Comparison of ENCODE assay signal across 8 cellular contexts in genomic region chr19:49151339-49152217, GRCh38. TPM values are rescaled to one million over a fixed set of nuclear protein-coding genes. Genes with fewer than 3 reads are reported as not detected.
DNase-seq lines count a peak whose midpoint lies in the region; ATAC-seq and TF ChIP-seq lines count a peak whose summit lies in the region.

No MANE protein-coding gene starts in this region.

- peaks cover 17% of the 10 kb centered on the region for H3F3A ChIP-seq in GM23338 (replicated peaks; ENCODE audit: low read depth)

- H3K27ac Mint-ChIP-seq in GM23338, result peak overlapping the region; percentile 78; the same call in 1 of the 2 replicates
- no peak overlapping the region for H3K27ac Mint-ChIP-seq in activated naive CD8-positive, alpha-beta T cell

- H2AFZ ChIP-seq in GM23338, result no peak overlapping the region

- H3K4me1 ChIP-seq in GM23338 (ENCODE audit: insufficient read depth) (peaks cover 26% of the 10 kb centered on the region), sigmoid colon (peaks cover 0 to 36% (median 32%) of the 10 kb centered on the region in 4 donors)

- H3K4me3 Mint-ChIP-seq in GM23338, result peak overlapping the region; percentile 96
- peak overlapping the region; percentile 62 for H3K4me3 Mint-ChIP-seq in activated naive CD8-positive, alpha-beta T cell

- H3K27ac ChIP-seq in GM23338 (ENCODE audit: low read depth) (no peak overlapping the region), sigmoid colon (peak overlapping the region; percentile 76 to 85 (median 79))

- intact Hi-C loops in sigmoid colon (cut with DNase I), result no loop called here

- H3K4me1 Mint-ChIP-seq in GM23338, result peaks cover 45% of the 10 kb centered on the region
- H3K4me1 Mint-ChIP-seq in activated naive CD8-positive, alpha-beta T cell (ENCODE audit: low read depth), result peaks cover 22% of the 10 kb centered on the region

- peaks cover 8% of the 10 kb centered on the region; the same call in 2 of the 3 replicates for H3K36me3 Mint-ChIP-seq in GM23338 (ENCODE audit: low read depth)
- H3K36me3 Mint-ChIP-seq in activated naive CD8-positive, alpha-beta T cell, result no peaks in the 10 kb centered on the region

- peaks cover 7% of the 10 kb centered on the region; the same call in 1 of the 2 replicates for H3K27me3 ChIP-seq in GM23338 (ENCODE audit: insufficient read depth)
- H3K27me3 ChIP-seq in sigmoid colon, result peaks cover 0 to 2% (median 0%) of the 10 kb centered on the region in 3 donors

- H3K9me3 Mint-ChIP-seq in GM23338, result peaks cover 12% of the 10 kb centered on the region
- H3K9me3 Mint-ChIP-seq in activated naive CD8-positive, alpha-beta T cell (ENCODE audit: low read depth), result no peaks in the 10 kb centered on the region

- H3K79me2 ChIP-seq in GM23338 (replicated peaks; ENCODE audit: insufficient read depth), result no peaks in the 10 kb centered on the region

- ATAC-seq in GM23338, result peak; percentile 57

- H3K9me3 ChIP-seq in sigmoid colon, result no peaks in the 10 kb centered on the region

- peaks cover 25% of the 10 kb centered on the region for H3K27me3 Mint-ChIP-seq in GM23338 (ENCODE audit: insufficient read depth, low read depth, poor library complexity)
- peaks cover 38% of the 10 kb centered on the region for H3K27me3 Mint-ChIP-seq in activated naive CD8-positive, alpha-beta T cell

- H3K4me2 ChIP-seq in GM23338, result peak overlapping the region; percentile 99

- CTCF ChIA-PET in GM10248 (lab: Yijun Ruan, JAX), result interaction anchor here (0.7 to 1.4 kb wide), 4 partner anchors 38 to 57 kb away, joined by 3 to 5 read pairs (median 4); partner anchors contain the start of gene LIN7B

- H3K36me3 ChIP-seq in GM23338 (ENCODE audit: insufficient read depth) (no peaks in the 10 kb centered on the region), sigmoid colon (no peaks in the 10 kb centered on the region)

- H3K4me3 ChIP-seq in GM23338 (peak overlapping the region; percentile 96), sigmoid colon (no peak overlapping the region)

- WGBS in sigmoid colon, 2 donors, result 3 to 10% methylated on average over 42 of the region's 42 CpGs

- POLR2A ChIA-PET in GM10248 (lab: Yijun Ruan, JAX), result no interaction called here

- TF ChIP-seq CTCF in GM23338 (conservative IDR thresholded peaks at IDR 0.05; ENCODE audit: low read depth in 2 of 2), result no peak
- no peak for TF ChIP-seq CTCF in sigmoid colon (IDR thresholded peaks at IDR 0.05)
- no peak for TF ChIP-seq CTCF in GM10248 (IDR thresholded peaks at IDR 0.05; ENCODE audit: control extremely low read depth, extremely low read depth, low read depth, missing control alignments)
- no peak for TF ChIP-seq CTCF in GM10266 (IDR thresholded peaks at IDR 0.05; ENCODE audit: control insufficient read depth, insufficient read depth, low read depth, missing control alignments)

- no peak for TF ChIP-seq EP300 in sigmoid colon (IDR thresholded peaks at IDR 0.05)

- peak; percentile 65 for DNase-seq in AG08396 (ENCODE audit: low spot score)
- peak; percentile 100 for DNase-seq in GM23338 (ENCODE audit: low spot score)
- DNase-seq in NCI-H774 (lab: John Stamatoyannopoulos, UW), result peak; percentile 81
- peak; percentile 63 for DNase-seq in hepatic stellate cell (ENCODE audit: low spot score)
- peak; percentile 78 for DNase-seq in sigmoid colon
- DNase-seq in GM10248 (ENCODE audit: extremely low spot score), result no peak
- DNase-seq in GM10266 (ENCODE audit: extremely low spot score), result no peak

- H3K9me2 ChIP-seq in GM23338 (ENCODE audit: insufficient read depth), result peaks cover 19% of the 10 kb centered on the region

- no peak for TF ChIP-seq POLR2A in sigmoid colon (IDR thresholded peaks at IDR 0.05)

- H4K20me1 ChIP-seq in GM23338 (replicated peaks; ENCODE audit: insufficient read depth), result no peaks in the 10 kb centered on the region

TF ChIP-seq in GM23338, 12 proteins besides CTCF, POLR2A, EP300 and RAD21 (continues in another document):
- TF ChIP-seq ZNF331 (CRISPR knock-in tag; IDR thresholded peaks at IDR 0.05; ENCODE audit: low read depth) (no peak), EZH2 (IDR thresholded peaks at IDR 0.05; ENCODE audit: low read depth, unreplicated experiment) (no peak), STAT1 (IDR thresholded peaks at IDR 0.05; ENCODE audit: unreplicated experiment) (no peak), EZH2phosphoT487 (IDR thresholded peaks at IDR 0.05; ENCODE audit: unreplicated experiment) (no peak), JUNB (IDR thresholded peaks at IDR 0.05; ENCODE audit: unreplicated experiment) (no peak), CREB1 (CRISPR knock-in tag; IDR thresholded peaks at IDR 0.05; ENCODE audit: low read depth) (no peak), NANOG (IDR thresholded peaks at IDR 0.05; ENCODE audit: borderline replicate concordance) (no peak)

RNA-seq across cellular contexts. Expression of gene HRC, which starts 3.6 kb away (rescaled TPM):
- 1.4 and 1.9 TPM in 2 replicates for total RNA-seq in GM23338 (2014; rRNA removed; shearing (Covaris generic))
- 2.0 and 2.5 TPM in 2 replicates for polyA plus RNA-seq in GM23338 (2016; fragmentation: Nextera tagmentation; extraction: Ambion mirVana)
- total RNA-seq in sigmoid colon, result 1 to 10 TPM in 1 of 4 donors, under 1 TPM in 3; 0.16 to 1.1 (median 0.69) TPM
- 1 to 10 TPM in 2 of 3 donors, under 1 TPM in 1; 0.46 to 6.6 (median 1.7) TPM for polyA plus RNA-seq in sigmoid colon

RNA-seq across cellular contexts. Expression of gene TRPM4, which starts 6.0 kb away (rescaled TPM):
- total RNA-seq in GM23338 (2014; rRNA removed; shearing (Covaris generic)), result 11.6 and 16.5 TPM in 2 replicates
- polyA plus RNA-seq in GM23338 (2016; fragmentation: Nextera tagmentation; extraction: Ambion mirVana) (25.7 and 30.4 TPM in 2 replicates), sigmoid colon (100 to 1,000 TPM in 1 of 3 donors, 10 to 100 TPM in 2; 40.5 to 166 (median 40.8) TPM)
- 10 to 100 TPM in 3 of 4 donors, 1 to 10 TPM in 1; 7.9 to 18.0 (median 12.5) TPM for total RNA-seq in sigmoid colon

RNA-seq across cellular contexts. Expression of gene PPFIA3, which starts 32.2 kb away (rescaled TPM):
- total RNA-seq in GM23338 (2014; rRNA removed; shearing (Covaris generic)), result 22.6 and 29.7 TPM in 2 replicates
- polyA plus RNA-seq in GM23338 (2016; fragmentation: Nextera tagmentation; extraction: Ambion mirVana) (21.3 and 25.4 TPM in 2 replicates), sigmoid colon (10 to 100 TPM; 18.6 to 35.3 (median 21.3) TPM)
- 1 to 10 TPM; 2.0 to 3.9 (median 3.1) TPM for total RNA-seq in sigmoid colon

RNA-seq across cellular contexts. Expression of gene C19orf73, which starts 32.6 kb away (rescaled TPM):
- total RNA-seq in GM23338 (2014; rRNA removed; shearing (Covaris generic)), result 2.6 and 8.1 TPM in 2 replicates
- polyA plus RNA-seq in GM23338 (2016; fragmentation: Nextera tagmentation; extraction: Ambion mirVana) (8.0 and 9.1 TPM in 2 replicates), sigmoid colon (1 to 10 TPM; 2.4 to 5.1 (median 3.3) TPM)
- total RNA-seq in sigmoid colon, result 1 to 10 TPM in 3 of 4 donors, not detected in 1; 1.6 to 2.1 (median 1.8) TPM

RNA-seq across cellular contexts. Expression of gene LIN7B, which starts 37.4 kb away (rescaled TPM):
- 1.2 and 7.8 TPM in 2 replicates for total RNA-seq in GM23338 (2014; rRNA removed; shearing (Covaris generic))
- polyA plus RNA-seq in GM23338 (2016; fragmentation: Nextera tagmentation; extraction: Ambion mirVana) (8.6 and 10.5 TPM in 2 replicates), sigmoid colon (10 to 100 TPM in 2 of 3 donors, 1 to 10 TPM in 1; 9.9 to 12.0 (median 12.0) TPM)
- 10 to 100 TPM; 17.4 to 28.8 (median 26.7) TPM for total RNA-seq in sigmoid colon

Comparison
In these comparisons a context has a peak if more than half of its experiments do, and no peak if none do; other contexts are left out.
1. DNase-seq: peak in AG08396 (single experiment), GM23338 (single experiment), NCI-H774 (single experiment), hepatic stellate cell (single experiment) and sigmoid colon (single experiment); none in GM10248 (single experiment) and GM10266 (single experiment).